Comparison of ENCODE assay signal across 28 cellular contexts in the genomic region with DNA sequence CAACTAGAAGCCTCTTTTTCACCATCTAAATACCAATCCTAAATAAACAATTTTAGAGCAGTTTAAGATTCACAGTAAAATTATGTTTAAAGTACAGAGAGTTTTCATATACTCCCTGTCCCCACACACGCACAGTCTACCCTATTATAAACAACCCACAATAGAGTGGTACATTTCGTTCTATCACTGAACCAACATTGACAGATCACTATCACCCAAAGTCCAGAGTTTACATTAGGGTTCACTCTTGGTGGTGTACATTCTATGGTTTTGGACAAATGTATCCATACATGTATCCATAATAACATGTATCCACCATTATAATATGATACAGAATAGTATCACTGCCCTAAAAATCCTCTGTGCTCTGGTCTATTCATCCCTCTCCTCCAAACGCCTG.
"Had no signal": no experiment of that assay in that cellular context is flagged by ENCODE, and none has a peak within 500 bp of the region (broad histone marks: within the 10 kb centered on the region; RNA-seq: fewer than 3 reads in every experiment).

No MANE protein-coding gene starts in this region.

- H3K9ac ChIP-seq: neural progenitor cell, parathyroid adenoma had no signal

- ATAC-seq: left cardiac atrium; left lung; natural killer cell; sciatic nerve; stimulated activated effector memory CD8-positive, alpha-beta T cell treated with anti-CD3 and anti-CD28 coated beads, Interleukin-12 subunit alpha, Interleukin-12 subunit beta, amount 100 ng/mL, for 72 hours; upper lobe of right lung had no signal

- H3K36me3 ChIP-seq: thoracic aorta had no signal

- H3K4me3 ChIP-seq: left lung, lung, neural progenitor cell, right atrium auricular region, skin epidermis, suprapubic skin, thoracic aorta, tibial artery, upper lobe of right lung had no signal

- H3K27me3 ChIP-seq: left lung, neural progenitor cell, neutrophil, right atrium auricular region, suprapubic skin, tibial artery, upper lobe of right lung had no signal

- H3K4me1 ChIP-seq: left lung, neural progenitor cell, right atrium auricular region, suprapubic skin, upper lobe of right lung had no signal

- FAIRE-seq: keratinocyte, urothelium cell line had no signal

- H3K27ac ChIP-seq: left lung, neural progenitor cell, neutrophil, parathyroid adenoma, right atrium auricular region, skin epidermis, suprapubic skin, thoracic aorta, tibial artery, upper lobe of right lung had no signal

- H2AFZ ChIP-seq: neural progenitor cell, parathyroid adenoma had no signal

- H3K4me2 ChIP-seq: neural progenitor cell had no signal

- DNase-seq: hippocampal formation; kidney glomerular epithelial cell; left cardiac atrium; left lung; mesendoderm; naive B cell; natural killer cell; nephron progenitor cell; occipital lobe; stimulated activated CD4-positive, alpha-beta T cell treated with anti-CD3 and anti-CD28 coated beads, Interleukin-12 subunit alpha, Interleukin-12 subunit beta, amount 100 ng/mL, for 4 hours; stimulated activated CD4-positive, alpha-beta T cell treated with anti-CD3 and anti-CD28 coated beads, Interleukin-15, amount 100 ng/mL, for 24 hours; stimulated activated CD4-positive, alpha-beta T cell treated with anti-CD3 and anti-CD28 coated beads, Interleukin-4, amount 100 ng/mL, for 24 hours; stimulated activated naive CD4-positive, alpha-beta T cell; tibial artery; trophoblast cell; upper lobe of right lung had no signal

- H3K9me3 ChIP-seq: left lung, neutrophil, right atrium auricular region, suprapubic skin, thoracic aorta, tibial artery, upper lobe of right lung had no signal
